Comparison of ENCODE assay signal across 20 cellular contexts in the genomic region with DNA sequence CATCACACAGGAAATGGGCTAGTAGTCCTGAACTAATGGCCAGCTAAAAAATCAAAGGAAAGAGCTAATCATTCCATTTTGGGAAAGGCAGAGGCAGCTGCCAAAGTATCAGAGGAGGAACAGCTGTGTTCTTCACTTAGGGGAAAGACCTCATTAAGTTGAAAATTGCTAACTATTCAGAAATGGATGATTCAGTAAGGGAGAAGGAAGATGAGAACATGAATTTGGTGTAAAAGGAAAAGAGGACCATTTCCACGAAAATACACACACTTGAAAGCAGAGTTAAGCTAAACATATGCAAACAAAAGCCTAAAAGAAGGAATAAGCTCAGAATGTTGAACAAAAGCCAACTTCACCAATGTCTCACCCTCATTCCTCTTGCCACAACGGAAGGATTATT.
"Had no signal": no experiment of that assay in that cellular context is flagged by ENCODE, and none has a peak within 500 bp of the region (broad histone marks: within the 10 kb centered on the region; RNA-seq: fewer than 3 reads in every experiment).

No MANE protein-coding gene starts in this region.

- H3K27ac ChIP-seq: dorsolateral prefrontal cortex, heart left ventricle, neutrophil, sigmoid colon, tibial artery, upper lobe of right lung, vagina had no signal

- H3K27me3 ChIP-seq: neutrophil, sigmoid colon, tibial artery, upper lobe of right lung, vagina had no signal

- H3K4me3 ChIP-seq: dorsolateral prefrontal cortex, heart left ventricle, lung, sigmoid colon, tibial artery, upper lobe of right lung, vagina had no signal

- ATAC-seq: heart left ventricle; left colon; left ventricle myocardium superior; naive thymus-derived CD4-positive, alpha-beta T cell; stimulated activated naive CD8-positive, alpha-beta T cell treated with anti-CD3 and anti-CD28 coated beads, Interleukin-15, Interleukin-2, amounts not matched to agents 100 U/mL and 50 U/mL, for 24 hours; upper lobe of right lung had no signal

- DNase-seq: cortex of kidney; dorsolateral prefrontal cortex; effector CD8-positive, alpha-beta T cell; heart left ventricle; hippocampal formation; left colon; left ventricle myocardium superior; mesenchymal stem cell; midbrain; naive thymus-derived CD4-positive, alpha-beta T cell; posterior cingulate gyrus; sigmoid colon; small intestine; stimulated activated CD4-positive, alpha-beta T cell treated with anti-CD3 and anti-CD28 coated beads, Interleukin-2, amount 100 ng/mL, for 48 hours; stimulated activated naive CD8-positive, alpha-beta T cell treated with anti-CD3 and anti-CD28 coated beads, Interleukin-15, Interleukin-2, amounts not matched to agents 100 U/mL and 50 U/mL, for 24 hours; tibial artery; upper lobe of right lung had no signal

- H3K9me3 ChIP-seq: heart left ventricle, neutrophil, sigmoid colon, tibial artery, upper lobe of right lung, vagina had no signal

- H3K36me3 ChIP-seq: heart left ventricle, neutrophil, sigmoid colon, tibial artery, upper lobe of right lung, vagina had no signal

- H3K4me1 ChIP-seq: heart left ventricle, sigmoid colon, tibial artery, upper lobe of right lung, vagina had no signal
